Comparison of ENCODE assay signal across 8 cellular contexts in genomic region chr11:66347425-66348276, GRCh38. TPM values are rescaled to one million over a fixed set of nuclear protein-coding genes. Genes with fewer than 3 reads are reported as not detected.
DNase-seq lines count a peak whose midpoint lies in the region; ATAC-seq and TF ChIP-seq lines count a peak whose summit lies in the region.

Gene B4GAT1, minus strand, starts transcription at chr11:66347629. Its CDS starts 84 bp downstream, at chr11:66347545.

- peak within 1 kb of the TSS; percentile 79 for H3K4me3 ChIP-seq in CD8-positive, alpha-beta T cell (ENCODE audit: low read depth, low read length)
- peak within 1 kb of the TSS; percentile 91 for H3K4me3 ChIP-seq in GM23248
- peak within 1 kb of the TSS; percentile 67 to 100 (median 90) for H3K4me3 ChIP-seq in heart right ventricle
- peak within 1 kb of the TSS; percentile 72 to 97 (median 81) for H3K4me3 ChIP-seq in tibial nerve

- peak within 1 kb of the TSS; percentile 60 for H3K27ac ChIP-seq in CD8-positive, alpha-beta T cell (ENCODE audit: low read depth, low read length)
- peak within 1 kb of the TSS; percentile 73 for H3K27ac ChIP-seq in GM23248
- peak within 1 kb of the TSS; percentile 80 to 97 (median 88) for H3K27ac ChIP-seq in heart right ventricle
- H3K27ac ChIP-seq in tibial nerve, result peak within 1 kb of the TSS; percentile 84 to 95 (median 93)

- no peaks in the 10 kb centered on the region for H3K9me3 ChIP-seq in CD8-positive, alpha-beta T cell (ENCODE audit: low read length)
- H3K9me3 ChIP-seq in GM23248 (ENCODE audit: low read depth) (no peaks in the 10 kb centered on the region), heart right ventricle (no peaks in the 10 kb centered on the region), tibial nerve (no peaks in the 10 kb centered on the region)

- H3K4me1 Mint-ChIP-seq in CD8-positive, alpha-beta T cell (ENCODE audit: low read depth), result peaks cover 56% of the 10 kb centered on the region
- H3K4me1 Mint-ChIP-seq in T-helper 1 cell treated with Interleukin-12 subunit alpha and Interleukin-12 subunit beta and Interleukin-4 antibody, amounts not matched to agents 30 μg/mL and 1 μg/mL, for 36 hours (ENCODE audit: low read depth), result peaks cover 29% of the 10 kb centered on the region

- peak within 1 kb of the TSS; percentile 82 for H3K9ac ChIP-seq in GM23248

- H3K4me2 ChIP-seq in GM23248 (ENCODE audit: unreplicated experiment), result peak within 1 kb of the TSS; percentile 85

- POLR2A ChIA-PET in CD8-positive, alpha-beta T cell (lab: Charles Lee), result interaction anchor here (0.9 to 7.2 kb wide), 5 partner anchors 12 to 628 kb away, joined by 3 to 45 read pairs (median 4); partner anchors contain the start of genes RIN1 and SLC29A2

- peaks cover 2% of the 10 kb centered on the region for H3K27me3 Mint-ChIP-seq in CD8-positive, alpha-beta T cell (ENCODE audit: low read depth)
- peaks cover 4% of the 10 kb centered on the region for H3K27me3 Mint-ChIP-seq in T-helper 1 cell treated with Interleukin-12 subunit alpha and Interleukin-12 subunit beta and Interleukin-4 antibody, amounts not matched to agents 30 μg/mL and 1 μg/mL, for 36 hours (ENCODE audit: low read depth)

- peak within 1 kb of the TSS; percentile 93 for H2AFZ ChIP-seq in GM23248

- H3K27ac Mint-ChIP-seq in CD8-positive, alpha-beta T cell, result peak within 1 kb of the TSS; percentile 98
- H3K27ac Mint-ChIP-seq in T-helper 1 cell treated with Interleukin-12 subunit alpha and Interleukin-12 subunit beta and Interleukin-4 antibody, amounts not matched to agents 30 μg/mL and 1 μg/mL, for 36 hours, result peak within 1 kb of the TSS; percentile 98

- WGBS in GM23248 (ENCODE audit: low coverage in 1 of 2, low lambda C conversion rate in 2 of 2, missing lambda C conversion rate in 2 of 2), 2 experiments, result 2% methylated on average over 57 to 60 of the region's 101 CpGs
- 0 to 1% methylated on average over 83 to 88 of the region's 101 CpGs for WGBS in heart right ventricle, 2 donors
- WGBS in tibial nerve, 2 donors, result 0 to 1% methylated on average over 17 to 40 of the region's 101 CpGs

- H3K9me3 Mint-ChIP-seq in CD8-positive, alpha-beta T cell, result no peaks in the 10 kb centered on the region
- H3K9me3 Mint-ChIP-seq in T-helper 1 cell treated with Interleukin-12 subunit alpha and Interleukin-12 subunit beta and Interleukin-4 antibody, amounts not matched to agents 30 μg/mL and 1 μg/mL, for 36 hours, result no peaks in the 10 kb centered on the region

- peaks cover 23% of the 10 kb centered on the region for H3K36me3 Mint-ChIP-seq in CD8-positive, alpha-beta T cell
- H3K36me3 Mint-ChIP-seq in T-helper 1 cell treated with Interleukin-12 subunit alpha and Interleukin-12 subunit beta and Interleukin-4 antibody, amounts not matched to agents 30 μg/mL and 1 μg/mL, for 36 hours (ENCODE audit: low read depth), result peaks cover 5% of the 10 kb centered on the region

- no peak for TF ChIP-seq CTCF in CD8-positive, alpha-beta T cell (IDR thresholded peaks at IDR 0.05)
- TF ChIP-seq CTCF in heart right ventricle (IDR thresholded peaks at IDR 0.05) (no peak), tibial nerve (IDR thresholded peaks at IDR 0.05) (no peak)

- DNase-seq in CD8-positive, alpha-beta T cell, result peak; percentile 59 to 89 (median 77)
- DNase-seq in GM23248 (peak; percentile 90), NCI-H1417 treated with DMSO at 0.1 percent for 48 hours (lab: John Stamatoyannopoulos, UW) (peak; percentile 75), amniotic epithelial cell (ENCODE audit: low read depth) (peak; percentile 86), heart right ventricle (peak; percentile 76 to 88), posterior cingulate gyrus (peak; percentile 74 to 97 (median 82)), tibial nerve (ENCODE audit: low spot score in 2 of 2) (peak; percentile 86 to 93)

- H3K4me3 Mint-ChIP-seq in CD8-positive, alpha-beta T cell, result peak within 1 kb of the TSS; percentile 96
- H3K4me3 Mint-ChIP-seq in T-helper 1 cell treated with Interleukin-12 subunit alpha and Interleukin-12 subunit beta and Interleukin-4 antibody, amounts not matched to agents 30 μg/mL and 1 μg/mL, for 36 hours, result peak within 1 kb of the TSS; percentile 95

- peak in 1 of 2 donors; percentile 66 for TF ChIP-seq EP300 in tibial nerve (IDR thresholded peaks at IDR 0.05)

- peak in 1 of 2 donors; percentile 28 for TF ChIP-seq POLR2A in tibial nerve (IDR thresholded peaks at IDR 0.05)

- no peaks in the 10 kb centered on the region for H3K36me3 ChIP-seq in CD8-positive, alpha-beta T cell (ENCODE audit: insufficient read depth, low read length)
- H3K36me3 ChIP-seq in GM23248 (ENCODE audit: low read depth) (no peaks in the 10 kb centered on the region), heart right ventricle (peaks cover 0 to 5% (median 0%) of the 10 kb centered on the region in 9 donors), tibial nerve (peaks cover 0 to 8% (median 0%) of the 10 kb centered on the region in 3 donors)

- H3K4me1 ChIP-seq in CD8-positive, alpha-beta T cell (ENCODE audit: insufficient read depth, low read length), result peaks cover 36% of the 10 kb centered on the region
- peaks cover 16% of the 10 kb centered on the region; the same call in 1 of the 2 replicates for H3K4me1 ChIP-seq in GM23248 (ENCODE audit: insufficient read depth)
- peaks cover 16 to 48% (median 39%) of the 10 kb centered on the region in 9 donors for H3K4me1 ChIP-seq in heart right ventricle
- H3K4me1 ChIP-seq in tibial nerve, result peaks cover 3 to 51% (median 27%) of the 10 kb centered on the region in 4 donors

- CTCF ChIA-PET in CD8-positive, alpha-beta T cell (lab: Charles Lee), result interaction anchor here (1.0 to 4.0 kb wide), 3 partner anchors 36 to 39 kb away, joined by 4 to 15 read pairs (median 8); no protein-coding TSS in a partner anchor

- in situ Hi-C loops in GM23248 (cut with MboI), result no loop called here

- no peaks in the 10 kb centered on the region for H3K27me3 ChIP-seq in CD8-positive, alpha-beta T cell (ENCODE audit: insufficient read depth, low read length)
- H3K27me3 ChIP-seq in GM23248 (replicated peaks; ENCODE audit: insufficient read depth) (no peaks in the 10 kb centered on the region), heart right ventricle (peaks cover 0 to 5% (median 0%) of the 10 kb centered on the region in 7 donors), tibial nerve (no peaks in the 10 kb centered on the region)

- no peaks in the 10 kb centered on the region for H3K9me2 ChIP-seq in GM23248 (ENCODE audit: insufficient read depth)

- H3K79me2 ChIP-seq in GM23248 (ENCODE audit: insufficient read depth), result peaks cover 26% of the 10 kb centered on the region

- H4K20me1 ChIP-seq in GM23248 (ENCODE audit: insufficient read depth), result no peaks in the 10 kb centered on the region

- H3F3A ChIP-seq in GM23248 (ENCODE audit: insufficient read depth), result peaks cover 21% of the 10 kb centered on the region

- ATAC-seq in CD8-positive, alpha-beta T cell, result peak; percentile 52
- peak; percentile 53 to 84 (median 68) for ATAC-seq in heart right ventricle

- intact Hi-C loops in CD8-positive, alpha-beta T cell (cut with DNase I, micrococcal nuclease), result loop anchor here (5.0 to 10.0 kb wide), 5 partner anchors 40 to 1263 kb away; partner anchors contain the start of genes CDCA5 (in 1 of the 2), KAT5 (in 1 of the 2), KDM2A (in 1 of the 2) and TMEM151A (in 1 of the 2)
- intact Hi-C loops in heart right ventricle (cut with DNase I) (loop anchor here in 3 of 10 donors (5.0 kb wide), 2 partner anchors 35 to 40 kb away; no protein-coding TSS in a partner anchor), posterior cingulate gyrus (cut with DNase I) (no loop called here)

RNA-seq across cellular contexts. Expression of gene B4GAT1, which starts in this region (rescaled TPM):
- total RNA-seq in CD8-positive, alpha-beta T cell, result 1 to 10 TPM; 1.3 to 1.8 TPM
- 32.0 and 45.3 TPM in 2 replicates for total RNA-seq in GM23248 (2014; rRNA removed; shearing (Covaris generic))
- polyA plus RNA-seq in GM23248 (2016; fragmentation: Nextera tagmentation; extraction: Ambion mirVana), result 23.9 and 26.0 TPM in 2 replicates
- 10 to 100 TPM; 36.5 to 69.6 (median 48.1) TPM for total RNA-seq in heart right ventricle
- polyA plus RNA-seq in heart right ventricle, result 10 to 100 TPM; 22.3 to 45.4 TPM
- 100 to 1,000 TPM in 1 of 4 donors, 10 to 100 TPM in 3; 53.4 to 105 (median 97.6) TPM for total RNA-seq in tibial nerve

Comparison
In these comparisons a context has a peak if more than half of its experiments do, and no peak if none do; other contexts are left out.
1. Peak in every context shown above with its lines: DNase-seq, ATAC-seq, H3K4me3 ChIP-seq and H3K27ac ChIP-seq.
2. RNA of gene B4GAT1 (total RNA-seq): 53.4 to 105 TPM in tibial nerve, 36.5 to 69.6 TPM in heart right ventricle and 32.0 to 45.3 TPM in GM23248; 1.3 to 1.8 TPM in CD8-positive, alpha-beta T cell; every median in the first group is over 10 times any median in the second.